29 cellular contexts compared by ENCODE assay signal in genomic region chr5:106171708-106172107, GRCh38.
A peak's percentile ranks its signal among the peaks of the same experiment; 100 is the strongest.
DNase-seq lines count a peak whose midpoint lies in the region; ATAC-seq and TF ChIP-seq lines count a peak whose summit lies in the region.
"Had no signal": no experiment of that assay in that cellular context is flagged by ENCODE, and none has a peak within 500 bp of the region (broad histone marks: within the 10 kb centered on the region; RNA-seq: fewer than 3 reads in every experiment).

No MANE protein-coding gene starts in this region.

- no peak overlapping the region for H2BK12ac ChIP-seq in mesenchymal stem cell (ENCODE audit: low read length in 2 of 2)

- no peak overlapping the region for H3K18ac ChIP-seq in mesenchymal stem cell (ENCODE audit: low read depth in 1 of 2, low read length in 2 of 2)

- H3K9me3 ChIP-seq in SK-N-SH (no peaks in the 10 kb centered on the region), mesenchymal stem cell (ENCODE audit: control insufficient read depth, low read length) (no peaks in the 10 kb centered on the region), OCI-LY7 (ENCODE audit: low read length) (no peaks in the 10 kb centered on the region)
- H3K9me3 ChIP-seq: body of pancreas, neutrophil, prostate gland, thyroid gland had no signal

- peak in 1 of 2 experiments; percentile 33; a peak in 1 of 4 replicates for TF ChIP-seq EP300 in SK-N-SH (IDR thresholded peaks at IDR 0.05; ENCODE audit: borderline replicate concordance in 1 of 2, low read depth in 1 of 2, low read length in 1 of 2)

- 83% methylated on average over 2 of the region's 2 CpGs for WGBS in SK-N-SH (ENCODE audit: low lambda C conversion rate)
- WGBS in mesenchymal stem cell = 100% methylated on average over 1 of the region's 2 CpGs

- H3K79me2 ChIP-seq in SK-N-SH (ENCODE audit: insufficient read depth) (no peaks in the 10 kb centered on the region), OCI-LY7 (ENCODE audit: insufficient read depth, low read depth, low read length) (no peaks in the 10 kb centered on the region)
- H3K79me2 ChIP-seq: hepatocyte had no signal

- TF ChIP-seq CTCF in SK-N-SH (IDR thresholded peaks at IDR 0.05) = no peak
- no peak for TF ChIP-seq CTCF in OCI-LY7 (conservative IDR thresholded peaks at IDR 0.05; ENCODE audit: low read length)

- no peak for ATAC-seq in GM18502 (IDR thresholded peaks at IDR 0.05; ENCODE audit: poor library complexity, unreplicated experiment)
- ATAC-seq: activated CD8-positive, alpha-beta T cell treated with anti-CD3 and anti-CD28 coated beads, Interleukin-2, amount 10 ng/mL, durations not matched to agents 7 days and 5 days; body of pancreas; left lobe of liver; T-helper 17 cell had no signal

- no peak overlapping the region for H2AK5ac ChIP-seq in mesenchymal stem cell (ENCODE audit: low read length, severe bottlenecking)

- no peak overlapping the region for H2BK5ac ChIP-seq in mesenchymal stem cell (ENCODE audit: low read depth, low read length, poor library complexity, severe bottlenecking)

- H3K4me2 ChIP-seq in SK-N-SH (no peak overlapping the region), mesenchymal stem cell (ENCODE audit: low read length, poor library complexity, severe bottlenecking) (no peak overlapping the region), OCI-LY7 (ENCODE audit: low read length) (no peak overlapping the region)
- H3K4me2 ChIP-seq: hepatocyte had no signal

- H3K27ac ChIP-seq in SK-N-SH (ENCODE audit: low read depth in 2 of 2, low read length in 1 of 2) = no peak overlapping the region
- peak overlapping the region; percentile 64 for H3K27ac ChIP-seq in mesenchymal stem cell (ENCODE audit: low read length, poor library complexity, severe bottlenecking)
- no peak overlapping the region for H3K27ac ChIP-seq in OCI-LY7 (ENCODE audit: low read depth, low read length, poor library complexity, severe bottlenecking)
- H3K27ac ChIP-seq: body of pancreas, hepatocyte, neutrophil, prostate gland, RWPE1, SK-N-MC, skin epidermis, stomach, thyroid gland had no signal

- no peak overlapping the region for H3K4ac ChIP-seq in mesenchymal stem cell (ENCODE audit: low read depth in 1 of 2, low read length in 2 of 2)

- CTCF ChIA-PET in SK-N-SH (lab: Yijun Ruan, JAX) (no interaction called here), OCI-LY7 (lab: Charles Lee; ENCODE audit: unreplicated experiment) (no interaction called here)

- no peak overlapping the region for H4K91ac ChIP-seq in mesenchymal stem cell (ENCODE audit: low read length)

- DNase-seq in ELR (ENCODE audit: low read depth) (peak; percentile 38), SK-N-SH (no peak), dedifferentiated amniotic fluid mesenchymal stem cell (ENCODE audit: extremely low spot score) (peak; percentile 26), mesenchymal stem cell (no peak), occipital lobe (lab: John Stamatoyannopoulos, UW) (no peak), OCI-LY7 (ENCODE audit: low spot score) (no peak), NAMALWA (ENCODE audit: low spot score) (no peak)
- DNase-seq: 8988T; activated CD8-positive, alpha-beta T cell treated with anti-CD3 and anti-CD28 coated beads, Interleukin-2, amount 10 ng/mL, durations not matched to agents 7 days and 5 days; activated effector memory CD4-positive, alpha-beta T cell treated with Interleukin-2 at 50 U/mL for 16 hours; body of pancreas; Calu3; DMS79 treated with DMSO at 0.1 percent for 48 hours; effector CD8-positive, alpha-beta T cell; erythroblast; foreskin melanocyte; immature natural killer cell; NCI-H446; stomach; T-helper 17 cell; thyroid gland had no signal

- H3K9ac ChIP-seq in SK-N-SH = no peak overlapping the region
- no peak overlapping the region for H3K9ac ChIP-seq in mesenchymal stem cell (ENCODE audit: low read length)

- no peak overlapping the region for H2BK15ac ChIP-seq in mesenchymal stem cell (ENCODE audit: low read depth, poor library complexity, severe bottlenecking)

- H2BK120ac ChIP-seq in mesenchymal stem cell (ENCODE audit: low read depth, low read length) = no peak overlapping the region

- POLR2A ChIA-PET in SK-N-SH (lab: Yijun Ruan, JAX) (no interaction called here), OCI-LY7 (lab: Charles Lee) (no interaction called here)

- no peak for TF ChIP-seq RAD21 in SK-N-SH (IDR thresholded peaks at IDR 0.05; ENCODE audit: low read length)

- BruUV-seq in OCI-LY7 (replicated peaks; lab: Mats Ljungman, UMichigan) = no TSS peak

- no peaks in the 10 kb centered on the region for H4K20me1 ChIP-seq in SK-N-SH (ENCODE audit: insufficient read depth)
- no peaks in the 10 kb centered on the region for H4K20me1 ChIP-seq in OCI-LY7 (ENCODE audit: insufficient read depth, low read length)

- H3K27me3 ChIP-seq in SK-N-SH (ENCODE audit: insufficient read depth) (no peaks in the 10 kb centered on the region), mesenchymal stem cell (ENCODE audit: control insufficient read depth in 1 of 2, insufficient read depth in 1 of 2, low read length in 2 of 2) (no peaks in the 10 kb centered on the region)
- H3K27me3 ChIP-seq: body of pancreas, hepatocyte, neutrophil, stomach, thyroid gland had no signal

- no peaks in the 10 kb centered on the region for H3K36me3 ChIP-seq in SK-N-SH (replicated peaks in 1 of 2; ENCODE audit: control insufficient read depth in 1 of 2, insufficient read depth in 2 of 2, low read length in 1 of 2)
- H3K36me3 ChIP-seq in mesenchymal stem cell (ENCODE audit: control insufficient read depth in 1 of 2, insufficient read depth in 2 of 2, low read depth in 1 of 2, low read length in 2 of 2) = no peaks in the 10 kb centered on the region
- no peaks in the 10 kb centered on the region for H3K36me3 ChIP-seq in OCI-LY7 (ENCODE audit: insufficient read depth, low read length)
- H3K36me3 ChIP-seq: neutrophil, prostate gland, stomach, thyroid gland had no signal

- intact Hi-C loops in OCI-LY7 (cut with micrococcal nuclease; ENCODE audit: unreplicated experiment) = no loop called here

- no peaks in the 10 kb centered on the region for H3K79me1 ChIP-seq in mesenchymal stem cell (replicated peaks; ENCODE audit: low read length, poor library complexity, severe bottlenecking)

- H2AFZ ChIP-seq in SK-N-SH (ENCODE audit: low read depth) (no peak overlapping the region), mesenchymal stem cell (ENCODE audit: low read depth, low read length) (no peak overlapping the region), OCI-LY7 (ENCODE audit: low read length) (no peak overlapping the region)
- H2AFZ ChIP-seq: hepatocyte had no signal

- no peaks in the 10 kb centered on the region for H3F3A ChIP-seq in SK-N-SH (replicated peaks; ENCODE audit: insufficient read depth)

- H3K4me1 ChIP-seq in SK-N-SH (ENCODE audit: control insufficient read depth in 1 of 2, insufficient read depth in 2 of 2, low read depth in 1 of 2, low read length in 1 of 2) = no peaks in the 10 kb centered on the region
- H3K4me1 ChIP-seq in mesenchymal stem cell (ENCODE audit: control insufficient read depth, insufficient read depth, low read depth, low read length) = no peaks in the 10 kb centered on the region
- H3K4me1 ChIP-seq in OCI-LY7 (ENCODE audit: insufficient read depth, low read length, poor library complexity, severe bottlenecking) = no peaks in the 10 kb centered on the region
- H3K4me1 ChIP-seq: body of pancreas, prostate gland, stomach, thyroid gland had no signal

- no peak overlapping the region for H3K23ac ChIP-seq in mesenchymal stem cell (ENCODE audit: low read length in 2 of 2)

- H3K14ac ChIP-seq in mesenchymal stem cell (ENCODE audit: low read length in 2 of 2) = no peak overlapping the region

- H3K9me2 ChIP-seq in SK-N-SH = no peaks in the 10 kb centered on the region
- no peaks in the 10 kb centered on the region for H3K9me2 ChIP-seq in OCI-LY7 (ENCODE audit: insufficient read depth, low read length)

- H4K8ac ChIP-seq in mesenchymal stem cell (ENCODE audit: low read length) = no peak overlapping the region

- H3K4me3 ChIP-seq in SK-N-SH (ENCODE audit: low read depth in 2 of 2, low read length in 1 of 2) (no peak overlapping the region), mesenchymal stem cell (ENCODE audit: insufficient read depth in 1 of 2, low read depth in 1 of 2, low read length in 2 of 2) (no peak overlapping the region), OCI-LY7 (ENCODE audit: low read depth, low read length, poor library complexity, severe bottlenecking) (no peak overlapping the region)
- H3K4me3 ChIP-seq: body of pancreas, hepatocyte, prostate gland, SK-N-MC, skin epidermis, stomach, thyroid gland had no signal

TF ChIP-seq in SK-N-SH, 30 proteins besides CTCF, POLR2A, EP300 and RAD21 (continues in another document):
- no peak for TF ChIP-seq GATA2 (CRISPR knock-in tag; IDR thresholded peaks at IDR 0.05)
- TF ChIP-seq MAX (IDR thresholded peaks at IDR 0.05; ENCODE audit: low read depth) = no peak
- TF ChIP-seq RFX5 (IDR thresholded peaks at IDR 0.05; ENCODE audit: low read length) = no peak
- TF ChIP-seq EZH2phosphoT487 (IDR thresholded peaks at IDR 0.05; ENCODE audit: borderline replicate concordance, low read depth) = no peak
- TF ChIP-seq JUND (IDR thresholded peaks at IDR 0.05) = peak; percentile 44
- TF ChIP-seq RXRA (IDR thresholded peaks at IDR 0.05; ENCODE audit: borderline replicate concordance, low read depth) = no peak
- TF ChIP-seq SMC3 (IDR thresholded peaks at IDR 0.05; ENCODE audit: low read depth, low read length) = no peak
- TF ChIP-seq USF2 (IDR thresholded peaks at IDR 0.05; ENCODE audit: borderline replicate concordance, low read depth, low read length) = no peak
- TF ChIP-seq MEF2A (IDR thresholded peaks at IDR 0.05; ENCODE audit: borderline replicate concordance, low read depth) = no peak

Comparison
In these comparisons a context has a peak if more than half of its experiments do, and no peak if none do; other contexts are left out.
1. DNase-seq: peak in ELR (single experiment) and dedifferentiated amniotic fluid mesenchymal stem cell (single experiment); none in SK-N-SH (single experiment), mesenchymal stem cell (single experiment), occipital lobe (single experiment), OCI-LY7 (single experiment) and NAMALWA (single experiment).